17 cellular contexts compared by ENCODE assay signal in genomic region chr17:62689441-62690167, GRCh38.
"Had no signal": no experiment of that assay in that cellular context is flagged by ENCODE, and none has a peak within 500 bp of the region (broad histone marks: within the 10 kb centered on the region; RNA-seq: fewer than 3 reads in every experiment).

No MANE protein-coding gene starts in this region.

- H3K79me2 ChIP-seq: hepatocyte had no signal

- H3K4me3 ChIP-seq: esophagus muscularis mucosa, gastrocnemius medialis, hepatocyte, spleen had no signal

- H3K9me3 Mint-ChIP-seq: stimulated activated naive B cell treated with anti-CD40 and anti-IgM and Interleukin-4, amounts not matched to agents 10 μg/mL and 1 μg/mL and 100 μg/mL, for 72 hours had no signal

- H3K4me3 Mint-ChIP-seq: naive thymus-derived CD4-positive, alpha-beta T cell; nephron progenitor cell; stimulated activated naive B cell treated with anti-CD40 and anti-IgM and Interleukin-4, amounts not matched to agents 10 μg/mL and 1 μg/mL and 100 μg/mL, for 72 hours had no signal

- H3K27ac Mint-ChIP-seq: naive thymus-derived CD4-positive, alpha-beta T cell; stimulated activated naive B cell treated with anti-CD40 and anti-IgM and Interleukin-4, amounts not matched to agents 10 μg/mL and 1 μg/mL and 100 μg/mL, for 72 hours had no signal

- H3K36me3 ChIP-seq: gastrocnemius medialis, neutrophil had no signal

- H3K4me1 Mint-ChIP-seq: naive thymus-derived CD4-positive, alpha-beta T cell; stimulated activated naive B cell treated with anti-CD40 and anti-IgM and Interleukin-4, amounts not matched to agents 10 μg/mL and 1 μg/mL and 100 μg/mL, for 72 hours had no signal

- H3K4me2 ChIP-seq: hepatocyte had no signal

- H3K9me3 ChIP-seq: esophagus muscularis mucosa, gastrocnemius medialis, neutrophil, spleen had no signal

- H3K4me1 ChIP-seq: gastrocnemius medialis had no signal

- H2AFZ ChIP-seq: hepatocyte had no signal

- DNase-seq: effector memory CD4-positive, alpha-beta T cell; gastrocnemius medialis; glutamatergic neuron; left colon; left ventricle myocardium superior; naive thymus-derived CD4-positive, alpha-beta T cell; nephron progenitor cell; spleen; stimulated activated CD4-positive, alpha-beta T cell treated with anti-CD3 and anti-CD28 coated beads, Interleukin-15, amount 100 ng/mL, for 24 hours; stimulated activated CD4-positive, alpha-beta T cell treated with anti-CD3 and anti-CD28 coated beads, Interleukin-1b, Interleukin-23, amount 100 ng/mL, for 48 hours; stimulated activated CD4-positive, alpha-beta T cell treated with anti-CD3 and anti-CD28 coated beads, Interleukin-4, amount 100 ng/mL, for 24 hours; stimulated activated naive B cell treated with anti-CD40 and anti-IgM and Interleukin-4, amounts not matched to agents 10 μg/mL and 1 μg/mL and 100 μg/mL, for 72 hours; trophoblast cell had no signal

- H3K27me3 ChIP-seq: gastrocnemius medialis, hepatocyte, neutrophil, spleen had no signal

- H3K27ac ChIP-seq: epithelial cell of prostate, esophagus muscularis mucosa, gastrocnemius medialis, hepatocyte, neutrophil, spleen had no signal
